ENCODE assay signal across 1 cellular context in genomic region chr9:6686396-6686795, GRCh38.
TF ChIP-seq lines count a peak whose summit lies in the region.

No MANE protein-coding gene starts in this region.

TF ChIP-seq in GM12878, 131 proteins besides CTCF, POLR2A, EP300 and RAD21 (continued from another document):
- peak; percentile 18 to 42; a peak in 2 of 4 replicates for TF ChIP-seq IKZF2 (IDR thresholded peaks at IDR 0.05)
- TF ChIP-seq MTA3 (IDR thresholded peaks at IDR 0.05; ENCODE audit: borderline replicate concordance, low read length): no peak
- TF ChIP-seq YBX1 (IDR thresholded peaks at IDR 0.05): no peak
- TF ChIP-seq, protein P1, sequence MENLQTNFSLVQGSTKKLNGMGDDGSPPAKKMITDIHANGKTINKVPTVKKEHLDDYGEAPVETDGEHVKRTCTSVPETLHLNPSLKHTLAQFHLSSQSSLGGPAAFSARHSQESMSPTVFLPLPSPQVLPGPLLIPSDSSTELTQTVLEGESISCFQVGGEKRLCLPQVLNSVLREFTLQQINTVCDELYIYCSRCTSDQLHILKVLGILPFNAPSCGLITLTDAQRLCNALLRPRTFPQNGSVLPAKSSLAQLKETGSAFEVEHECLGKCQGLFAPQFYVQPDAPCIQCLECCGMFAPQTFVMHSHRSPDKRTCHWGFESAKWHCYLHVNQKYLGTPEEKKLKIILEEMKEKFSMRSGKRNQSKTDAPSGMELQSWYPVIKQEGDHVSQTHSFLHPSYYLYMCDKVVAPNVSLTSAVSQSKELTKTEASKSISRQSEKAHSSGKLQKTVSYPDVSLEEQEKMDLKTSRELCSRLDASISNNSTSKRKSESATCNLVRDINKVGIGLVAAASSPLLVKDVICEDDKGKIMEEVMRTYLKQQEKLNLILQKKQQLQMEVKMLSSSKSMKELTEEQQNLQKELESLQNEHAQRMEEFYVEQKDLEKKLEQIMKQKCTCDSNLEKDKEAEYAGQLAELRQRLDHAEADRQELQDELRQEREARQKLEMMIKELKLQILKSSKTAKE (IDR thresholded peaks at IDR 0.05; ENCODE audit: low read depth, poor library complexity, severe bottlenecking): peak; percentile 45
TF ChIP-seq in GM12878: peak in this region for 5.
